Comparison of ENCODE assay signal across 31 cellular contexts in the genomic region with DNA sequence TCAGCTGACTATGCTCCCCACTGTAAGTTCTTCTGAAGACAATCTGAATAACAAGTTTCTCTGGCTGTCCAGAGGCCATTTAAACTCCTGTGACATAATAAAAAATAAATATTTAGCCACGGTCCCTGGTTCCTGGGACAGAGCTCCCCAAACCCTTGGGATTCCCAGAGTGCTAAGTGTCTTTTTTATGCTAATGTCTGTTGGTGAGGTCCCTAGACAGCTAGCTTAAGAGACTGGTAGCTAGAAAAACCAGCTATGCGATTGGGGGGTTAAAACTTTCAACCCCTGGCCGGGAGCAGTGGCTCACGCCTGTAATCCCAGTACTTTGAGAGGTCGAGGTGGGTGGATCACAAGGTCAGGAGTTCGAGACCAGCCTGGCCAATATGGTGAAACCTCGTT. TPM values are rescaled to one million over a fixed set of nuclear protein-coding genes. Genes with fewer than 3 reads are reported as not detected.
DNase-seq lines count a peak whose midpoint lies in the region; ATAC-seq, FAIRE-seq and TF ChIP-seq lines count a peak whose summit lies in the region.
"Had no signal": no experiment of that assay in that cellular context is flagged by ENCODE, and none has a peak within 500 bp of the region (broad histone marks: within the 10 kb centered on the region; RNA-seq: fewer than 3 reads in every experiment).

No MANE protein-coding gene starts in this region.

- H3K4me1 Mint-ChIP-seq in stimulated activated memory B cell treated with anti-CD40 and anti-IgM and Interleukin-4, amounts not matched to agents 10 μg/mL and 1 μg/mL and 100 μg/mL, for 72 hours = peaks cover 51% of the 10 kb centered on the region
- peaks cover 11% of the 10 kb centered on the region for H3K4me1 Mint-ChIP-seq in glutamatergic neuron (ENCODE audit: low read depth, unreplicated experiment)

- no peak overlapping the region for H2BK20ac ChIP-seq in H1 (ENCODE audit: low read length)

- no peak overlapping the region for H4K5ac ChIP-seq in H1 (ENCODE audit: insufficient read length, low read depth, low read length)
- no peak overlapping the region for H4K5ac ChIP-seq in mesendoderm (ENCODE audit: low read length)

- no peak overlapping the region for H2BK15ac ChIP-seq in H1 (ENCODE audit: low read length)
- peak overlapping the region; percentile 2 for H2BK15ac ChIP-seq in mesendoderm (replicated peaks; ENCODE audit: low read depth)

- no peak for TF ChIP-seq RAD21 in H1 (IDR thresholded peaks at IDR 0.05 in 1 of 2, conservative IDR thresholded peaks at IDR 0.05 in 1 of 2; ENCODE audit: low read depth in 2 of 2, low read length in 2 of 2)

- no peak overlapping the region; the same call in 1 of the 2 replicates for H3K18ac ChIP-seq in H1 (ENCODE audit: extremely low read depth, low read length)
- H3K18ac ChIP-seq in mesendoderm (ENCODE audit: low read length) = peak overlapping the region; percentile 80

- H4K8ac ChIP-seq in H1 (ENCODE audit: extremely low read depth, insufficient read depth, low read length) (no peak overlapping the region), mesendoderm (ENCODE audit: low read depth, low read length) (no peak overlapping the region)

- no peak for TF ChIP-seq CTCF in H1 (IDR thresholded peaks at IDR 0.05; ENCODE audit: control extremely low read depth in 1 of 3, insufficient read depth in 1 of 3, low read depth in 1 of 3, low read length in 3 of 3)
- no peak for TF ChIP-seq CTCF in glutamatergic neuron (IDR thresholded peaks at IDR 0.05; ENCODE audit: partially characterized antibody, unreplicated experiment)

- H3K4me3 Mint-ChIP-seq in stimulated activated memory B cell treated with anti-CD40 and anti-IgM and Interleukin-4, amounts not matched to agents 10 μg/mL and 1 μg/mL and 100 μg/mL, for 72 hours = no peak overlapping the region
- H3K4me3 Mint-ChIP-seq in glutamatergic neuron (ENCODE audit: unreplicated experiment) = no peak overlapping the region
- H3K4me3 Mint-ChIP-seq: activated CD8-positive, alpha-beta T cell treated with anti-CD3 and anti-CD28 coated beads, Interleukin-2, amount 10 ng/mL, durations not matched to agents 7 days and 5 days; activated naive CD8-positive, alpha-beta T cell treated with anti-CD3 and anti-CD28 coated beads, Interleukin-2, amount 10 ng/mL, durations not matched to agents 7 days and 5 days; T-helper 1 cell treated with Interleukin-12 subunit alpha and Interleukin-12 subunit beta and Interleukin-4 antibody, amounts not matched to agents 30 μg/mL and 1 μg/mL, for 36 hours had no signal

- peaks cover 0 to 4% (median 3%) of the 10 kb centered on the region in 4 experiments; a peak in 4 of 7 replicates for H3K4me1 ChIP-seq in H1 (replicated peaks in 1 of 4; ENCODE audit: control insufficient read depth in 3 of 4, insufficient read depth in 4 of 4, low read length in 3 of 4)
- peaks cover 8% of the 10 kb centered on the region for H3K4me1 ChIP-seq in mesendoderm (ENCODE audit: control insufficient read depth, low read depth, low read length)

- H3K27ac Mint-ChIP-seq in stimulated activated memory B cell treated with anti-CD40 and anti-IgM and Interleukin-4, amounts not matched to agents 10 μg/mL and 1 μg/mL and 100 μg/mL, for 72 hours = peak overlapping the region; percentile 52
- H3K27ac Mint-ChIP-seq in glutamatergic neuron (ENCODE audit: unreplicated experiment) = no peak overlapping the region
- H3K27ac Mint-ChIP-seq: activated CD8-positive, alpha-beta T cell treated with anti-CD3 and anti-CD28 coated beads, Interleukin-2, amount 10 ng/mL, durations not matched to agents 7 days and 5 days; activated naive CD8-positive, alpha-beta T cell treated with anti-CD3 and anti-CD28 coated beads, Interleukin-2, amount 10 ng/mL, durations not matched to agents 7 days and 5 days had no signal

- peak overlapping the region; percentile 91; the same call in 1 of the 2 replicates for H2BK12ac ChIP-seq in H1 (ENCODE audit: low read depth, low read length)

- H4K91ac ChIP-seq in H1 (replicated peaks; ENCODE audit: insufficient read length, low read length) = no peak overlapping the region

- H2AK5ac ChIP-seq in H1 (ENCODE audit: low read depth, low read length) (no peak overlapping the region), mesendoderm (ENCODE audit: low read length) (no peak overlapping the region)

- no peaks in the 10 kb centered on the region for H3K9me3 ChIP-seq in H1 (ENCODE audit: insufficient read depth in 2 of 2, low read depth in 1 of 2, low read length in 1 of 2)
- H3K9me3 ChIP-seq: BLaER1 treated with 17β-estradiol and CSF1 and Interleukin-3, amounts not matched to agents 10 nM and 100 nM; upper lobe of left lung had no signal

- no peaks in the 10 kb centered on the region for H3K27me3 Mint-ChIP-seq in stimulated activated memory B cell treated with anti-CD40 and anti-IgM and Interleukin-4, amounts not matched to agents 10 μg/mL and 1 μg/mL and 100 μg/mL, for 72 hours
- peaks cover 3% of the 10 kb centered on the region for H3K27me3 Mint-ChIP-seq in glutamatergic neuron (ENCODE audit: unreplicated experiment)
- H3K27me3 Mint-ChIP-seq: activated naive CD8-positive, alpha-beta T cell treated with anti-CD3 and anti-CD28 coated beads, Interleukin-2, amount 10 ng/mL, durations not matched to agents 7 days and 5 days had no signal

- no peaks in the 10 kb centered on the region for H3K23me2 ChIP-seq in H1 (ENCODE audit: low read depth, low read length)

- H4K20me1 ChIP-seq in H1 (replicated peaks in 1 of 2; ENCODE audit: control insufficient read depth in 1 of 2, insufficient read depth in 2 of 2, low read length in 2 of 2) = no peaks in the 10 kb centered on the region
- H4K20me1 ChIP-seq: BLaER1 treated with 17β-estradiol and CSF1 and Interleukin-3, amounts not matched to agents 10 nM and 100 nM had no signal

- H3K79me1 ChIP-seq in H1 (ENCODE audit: low read depth, low read length) = no peaks in the 10 kb centered on the region; the same call in 1 of the 2 replicates
- no peaks in the 10 kb centered on the region for H3K79me1 ChIP-seq in mesendoderm (ENCODE audit: low read length)

- CTCF ChIA-PET in H1 (lab: Charles Lee; ENCODE audit: partially characterized antibody) = interaction anchor here (2.2 to 2.7 kb wide), 2 partner anchors 15 to 17 kb away, joined by 8 to 16 read pairs; no protein-coding TSS in a partner anchor

- H3K36me3 ChIP-seq in H7 (replicated peaks; ENCODE audit: control insufficient read depth, insufficient read depth, low read length) (no peaks in the 10 kb centered on the region), H1 (ENCODE audit: control insufficient read depth in 2 of 4, insufficient read depth in 4 of 4, low read length in 3 of 4) (no peaks in the 10 kb centered on the region), mesendoderm (ENCODE audit: control insufficient read depth, insufficient read depth, low read length) (no peaks in the 10 kb centered on the region)
- H3K36me3 ChIP-seq: BLaER1 treated with 17β-estradiol and CSF1 and Interleukin-3, amounts not matched to agents 10 nM and 100 nM; upper lobe of left lung had no signal

- no peak overlapping the region for H3K4ac ChIP-seq in H1 (replicated peaks; ENCODE audit: insufficient read length, low read depth, low read length)
- H3K4ac ChIP-seq in mesendoderm (ENCODE audit: low read depth, low read length) = no peak overlapping the region

- H2BK120ac ChIP-seq in H1 (replicated peaks; ENCODE audit: low read depth, low read length) (no peak overlapping the region), mesendoderm (ENCODE audit: low read depth, low read length) (no peak overlapping the region)

- H3K56ac ChIP-seq in H1 (replicated peaks; ENCODE audit: insufficient read length, low read depth, low read length) (no peak overlapping the region), mesendoderm (ENCODE audit: low read length) (no peak overlapping the region)

- H3K4me3 ChIP-seq in H7 (ENCODE audit: insufficient read depth, low read depth, low read length) (no peak overlapping the region), H1 (ENCODE audit: extremely low read depth in 1 of 4, insufficient read depth in 2 of 4, low read depth in 3 of 4, low read length in 4 of 4) (no peak overlapping the region), mesendoderm (ENCODE audit: low read length) (no peak overlapping the region)
- H3K4me3 ChIP-seq: BLaER1 treated with 17β-estradiol and CSF1 and Interleukin-3, amounts not matched to agents 10 nM and 100 nM; SK-N-MC; smooth muscle cell; upper lobe of left lung had no signal

- no peak for FAIRE-seq in H1 (lab: Jason Lieb, UNC)

- H3K27me3 ChIP-seq in H7 (ENCODE audit: control insufficient read depth, insufficient read depth, low read length) (no peaks in the 10 kb centered on the region), H1 (replicated peaks in 1 of 4; ENCODE audit: control insufficient read depth in 3 of 4, extremely low read depth in 1 of 4, insufficient read depth in 3 of 4, low read length in 3 of 4) (peaks cover 0 to 4% (median 4%) of the 10 kb centered on the region in 4 experiments; a peak in 3 of 7 replicates), mesendoderm (ENCODE audit: insufficient read depth, low read length, poor library complexity) (no peaks in the 10 kb centered on the region)
- H3K27me3 ChIP-seq: BLaER1 treated with 17β-estradiol and CSF1 and Interleukin-3, amounts not matched to agents 10 nM and 100 nM; upper lobe of left lung had no signal

- no peak overlapping the region for H3K27ac ChIP-seq in H1 (ENCODE audit: low read depth, low read length)
- no peak overlapping the region for H3K27ac ChIP-seq in mesendoderm (ENCODE audit: low read depth, low read length)
- H3K27ac ChIP-seq: BLaER1 treated with 17β-estradiol and CSF1 and Interleukin-3, amounts not matched to agents 10 nM and 100 nM; SK-N-MC; upper lobe of left lung had no signal

- no peaks in the 10 kb centered on the region for H3K9me3 Mint-ChIP-seq in stimulated activated memory B cell treated with anti-CD40 and anti-IgM and Interleukin-4, amounts not matched to agents 10 μg/mL and 1 μg/mL and 100 μg/mL, for 72 hours
- no peaks in the 10 kb centered on the region for H3K9me3 Mint-ChIP-seq in glutamatergic neuron (ENCODE audit: unreplicated experiment)
- H3K9me3 Mint-ChIP-seq: T-helper 1 cell treated with Interleukin-12 subunit alpha and Interleukin-12 subunit beta and Interleukin-4 antibody, amounts not matched to agents 30 μg/mL and 1 μg/mL, for 36 hours had no signal

- no peak overlapping the region for H3K14ac ChIP-seq in H1 (ENCODE audit: insufficient read length)

- ATAC-seq in stimulated activated memory B cell treated with anti-CD40 and anti-IgM and Interleukin-4, amounts not matched to agents 10 μg/mL and 1 μg/mL and 100 μg/mL, for 72 hours = no peak
- no peak for ATAC-seq in HG02938 (IDR thresholded peaks at IDR 0.05; ENCODE audit: unreplicated experiment)
- ATAC-seq: activated CD8-positive, alpha-beta T cell treated with anti-CD3 and anti-CD28 coated beads, Interleukin-2, amount 10 ng/mL, durations not matched to agents 7 days and 5 days had no signal

- TF ChIP-seq EP300 in H1 (IDR thresholded peaks at IDR 0.05; ENCODE audit: borderline replicate concordance in 1 of 2, low read depth in 2 of 2, low read length in 2 of 2) = no peak

- H3K4me2 ChIP-seq in H1 (ENCODE audit: insufficient read depth in 1 of 2, low read depth in 2 of 2, low read length in 2 of 2) = no peak overlapping the region
- no peak overlapping the region for H3K4me2 ChIP-seq in mesendoderm (ENCODE audit: low read length)
- H3K4me2 ChIP-seq: smooth muscle cell had no signal

- POLR2A ChIA-PET in H1 (lab: Charles Lee; ENCODE audit: partially characterized antibody) = no interaction called here

- TF ChIP-seq POLR2A in H1 (IDR thresholded peaks at IDR 0.05; ENCODE audit: control extremely low read depth in 1 of 2, low read depth in 2 of 2, low read length in 2 of 2) = no peak

- peak; percentile 32 for DNase-seq in H7
- no peak for DNase-seq in H1 (ENCODE audit: low read depth in 1 of 2, low spot score in 2 of 2)
- DNase-seq in mesendoderm = no peak
- DNase-seq in glutamatergic neuron = no peak
- no peak for DNase-seq in NCI-H446 (lab: John Stamatoyannopoulos, UW)
- DNase-seq in activated CD8-positive, alpha-beta memory T cell treated with anti-CD3 and anti-CD28 coated beads, Interleukin-2, amount 50 U/mL, for 48 hours = no peak
- DNase-seq: ACHN; activated CD4-positive, alpha-beta T cell treated with anti-CD3 and anti-CD28 coated beads for 1 hour; activated CD8-positive, alpha-beta T cell treated with anti-CD3 and anti-CD28 coated beads, Interleukin-2, amount 10 ng/mL, durations not matched to agents 7 days and 5 days; activated gamma-delta T cell; activated naive CD8-positive, alpha-beta T cell treated with anti-CD3 and anti-CD28 coated beads, Interleukin-2, amount 10 ng/mL, durations not matched to agents 7 days and 5 days; activated T-cell treated with anti-CD3 and anti-CD28 coated beads for 4 hours; central memory CD4-positive, alpha-beta T cell; COR-L47; dermis blood vessel endothelial cell; GDM1; Kasumi-1; NCI-H1436; NCI-H2081 treated with DMSO at 0.1 percent for 48 hours; NCI-H226; NCI-H82; occipital lobe; stimulated activated CD4-positive, alpha-beta T cell treated with anti-CD3 and anti-CD28 coated beads, Interleukin-1b, Interleukin-23, amount 100 ng/mL, for 48 hours; stimulated activated CD8-positive, alpha-beta memory T cell treated with anti-CD3 and anti-CD28 coated beads, Interleukin-4, amount 100 ng/mL, for 48 hours; upper lobe of left lung had no signal

- 70% methylated on average over 7 of the region's 7 CpGs; no CpG with 5 or more reads in 1 of the 2 experiments for WGBS in H1 (ENCODE audit: extremely low coverage in 1 of 2, insufficient coverage in 1 of 2, insufficient read length in 1 of 2, insufficient replicate concordance in 2 of 2, low coverage in 1 of 2, low lambda C conversion rate in 2 of 2, missing lambda C conversion rate in 1 of 2), 2 experiments
- no CpG with 5 or more reads among the region's 7 CpGs for WGBS in mesendoderm (ENCODE audit: extremely low coverage, insufficient coverage, low lambda C conversion rate)

- H2AFZ ChIP-seq in H1 (ENCODE audit: low read length) = no peak overlapping the region

- no peak overlapping the region for H2BK5ac ChIP-seq in H1 (ENCODE audit: low read depth, low read length)
- H2BK5ac ChIP-seq in mesendoderm (ENCODE audit: low read length) = no peak overlapping the region

- H3K36me3 Mint-ChIP-seq in stimulated activated memory B cell treated with anti-CD40 and anti-IgM and Interleukin-4, amounts not matched to agents 10 μg/mL and 1 μg/mL and 100 μg/mL, for 72 hours = no peaks in the 10 kb centered on the region
- H3K36me3 Mint-ChIP-seq in glutamatergic neuron (ENCODE audit: unreplicated experiment) = no peaks in the 10 kb centered on the region

- H3K79me2 ChIP-seq in H1 (ENCODE audit: control insufficient read depth in 1 of 2, insufficient read depth in 2 of 2, low read length in 2 of 2) (no peaks in the 10 kb centered on the region), mesendoderm (ENCODE audit: control insufficient read depth, insufficient read depth, low read length) (no peaks in the 10 kb centered on the region)

- H3K9ac ChIP-seq in H1 (replicated peaks in 1 of 4; ENCODE audit: extremely low read depth in 1 of 4, low read depth in 3 of 4, low read length in 3 of 4) (no peak overlapping the region), mesendoderm (ENCODE audit: low read length) (no peak overlapping the region)
- H3K9ac ChIP-seq: BLaER1 treated with 17β-estradiol and CSF1 and Interleukin-3, amounts not matched to agents 10 nM and 100 nM had no signal

- H3K23ac ChIP-seq in H1 (ENCODE audit: insufficient read length) (no peak overlapping the region), mesendoderm (ENCODE audit: low read length) (no peak overlapping the region)

RNA-seq across cellular contexts. Expression of a gene that starts 5.9 kb away (rescaled TPM):
- 1.1 and 1.3 TPM in 2 replicates for total RNA-seq in H7 (2014; rRNA removed; shearing (Covaris generic))
- total RNA-seq in H1 (2021; fragmentation: NEBNext Ultra II Directional; extraction: Animal tissue kit (Norgen Biotek cat#: 25700)) = 0.37 and 0.46 TPM in 2 replicates
- polyA plus RNA-seq in H1 (2011; rRNA removed) = 0.11 and 0.23 TPM in 2 replicates
- 0.22 TPM for polyA plus RNA-seq in H1 (2011; cell fraction: cytosol; rRNA removed)
- polyA plus RNA-seq in H1 (2011; cell fraction: nucleus; rRNA removed) = 0.06 TPM
- 0.18 to 0.60 TPM (median 0.31 TPM) in 4 replicates for polyA plus RNA-seq in H1 (2012, experiment 1 of 2)
- not detected for polyA plus RNA-seq in H1 (2012, experiment 2 of 2)
- polyA plus RNA-seq in H1 (2013, experiment 1 of 2) = 0.30 TPM
- 0.35 TPM for polyA plus RNA-seq in H1 (2013, experiment 2 of 2)
- polyA minus RNA-seq in H1 (2011; rRNA and poly(A)+ RNA removed) = 0.06 and 0.41 TPM in 2 replicates
- polyA minus RNA-seq in H1 (2011; cell fraction: cytosol; rRNA and poly(A)+ RNA removed) = not detected
- polyA minus RNA-seq in H1 (2011; cell fraction: nucleus; rRNA and poly(A)+ RNA removed) = 0.90 TPM
- polyA plus RNA-seq in mesendoderm (2013, experiment 1 of 2) = 1.8 TPM
- polyA plus RNA-seq in mesendoderm (2013, experiment 2 of 2) = 2.0 TPM
- not detected for total RNA-seq in glutamatergic neuron (ENCODE audit: unreplicated experiment)

RNA-seq across cellular contexts. Expression of a gene that starts 37.2 kb away (rescaled TPM):
- total RNA-seq in H7 (2014; rRNA removed; shearing (Covaris generic)) = 0.33 and 0.45 TPM in 2 replicates
- total RNA-seq in H1 (2021; fragmentation: NEBNext Ultra II Directional; extraction: Animal tissue kit (Norgen Biotek cat#: 25700)) = 5.8 and 6.5 TPM in 2 replicates
- polyA plus RNA-seq in H1 (2011; rRNA removed) = 20.8 and 21.8 TPM in 2 replicates
- polyA plus RNA-seq in H1 (2011; cell fraction: cytosol; rRNA removed) = 23.5 TPM
- polyA plus RNA-seq in H1 (2011; cell fraction: nucleus; rRNA removed) = 19.1 TPM
- polyA plus RNA-seq in H1 (2012, experiment 1 of 2) = 14.2 to 21.8 TPM (median 17.7 TPM) in 4 replicates
- polyA plus RNA-seq in H1 (2012, experiment 2 of 2) = 2.9 TPM
- polyA plus RNA-seq in H1 (2013, experiment 1 of 2) = 2.4 TPM
- polyA plus RNA-seq in H1 (2013, experiment 2 of 2) = 2.5 TPM
- polyA minus RNA-seq in H1 (2011; rRNA and poly(A)+ RNA removed) = 9.1 and 11.8 TPM in 2 replicates
- polyA minus RNA-seq in H1 (2011; cell fraction: cytosol; rRNA and poly(A)+ RNA removed) = 21.1 TPM
- polyA minus RNA-seq in H1 (2011; cell fraction: nucleus; rRNA and poly(A)+ RNA removed) = 11.1 TPM
- polyA plus RNA-seq in mesendoderm (2013, experiment 1 of 2) = 3.6 TPM
- 3.7 TPM for polyA plus RNA-seq in mesendoderm (2013, experiment 2 of 2)
- 17.1 TPM for total RNA-seq in glutamatergic neuron (ENCODE audit: unreplicated experiment)
